ENCODE assay signal across 11 cellular contexts in the genomic region with DNA sequence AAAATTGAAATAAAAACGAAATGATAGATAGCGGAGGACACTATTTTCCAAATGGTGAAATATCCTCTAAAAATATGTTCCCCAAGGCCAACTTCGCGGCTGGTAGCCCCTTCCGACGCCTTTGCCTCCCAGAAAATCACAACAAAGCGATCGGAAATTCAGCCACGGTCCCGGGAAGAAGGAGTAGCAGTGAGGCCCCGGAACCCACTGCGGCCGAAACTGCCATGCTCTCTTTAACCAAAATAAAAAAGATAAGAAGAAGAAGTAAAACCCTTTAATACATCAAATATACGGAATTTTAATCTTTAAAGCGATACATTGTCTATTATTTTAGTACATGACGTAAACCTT. TPM values are rescaled to one million over a fixed set of nuclear protein-coding genes. Genes with fewer than 3 reads are reported as not detected.
DNase-seq lines count a peak whose midpoint lies in the region; ATAC-seq and TF ChIP-seq lines count a peak whose summit lies in the region.
"Had no signal": no experiment of that assay in that cellular context is flagged by ENCODE, and none has a peak within 500 bp of the region (broad histone marks: within the 10 kb centered on the region; RNA-seq: fewer than 3 reads in every experiment).

No MANE protein-coding gene starts in this region.

- H3K9me3 Mint-ChIP-seq in progenitor cell of endocrine pancreas (ENCODE audit: low read depth): no peaks in the 10 kb centered on the region
- no peaks in the 10 kb centered on the region for H3K9me3 Mint-ChIP-seq in activated CD4-positive, alpha-beta memory T cell treated with anti-CD3 and anti-CD28 coated beads, Interleukin-2, amount 10 ng/mL, durations not matched to agents 7 days and 5 days

- peak overlapping the region; percentile 96 for H3K27ac ChIP-seq in hepatocyte

- H3K36me3 ChIP-seq in hepatocyte (replicated peaks; ENCODE audit: insufficient read depth, low read depth): no peaks in the 10 kb centered on the region

- no peak overlapping the region for H2AFZ ChIP-seq in hepatocyte

- H3K4me3 Mint-ChIP-seq in progenitor cell of endocrine pancreas (ENCODE audit: low read depth): peak overlapping the region; percentile 97
- no peak overlapping the region for H3K4me3 Mint-ChIP-seq in activated CD4-positive, alpha-beta memory T cell treated with anti-CD3 and anti-CD28 coated beads, Interleukin-2, amount 10 ng/mL, durations not matched to agents 7 days and 5 days

- H3K9me3 ChIP-seq in hepatocyte (ENCODE audit: low read depth): no peaks in the 10 kb centered on the region

- peaks cover 30% of the 10 kb centered on the region for H4K20me1 ChIP-seq in hepatocyte (ENCODE audit: insufficient read depth, poor library complexity, severe bottlenecking)

- in situ Hi-C loops in astrocyte of the cerebellum (cut with HindIII; ENCODE audit: low sequenced_read_pairs): no loop called here

- H3K36me3 Mint-ChIP-seq in progenitor cell of endocrine pancreas (ENCODE audit: insufficient read depth): peaks cover 26% of the 10 kb centered on the region
- peaks cover 4% of the 10 kb centered on the region for H3K36me3 Mint-ChIP-seq in activated CD4-positive, alpha-beta memory T cell treated with anti-CD3 and anti-CD28 coated beads, Interleukin-2, amount 10 ng/mL, durations not matched to agents 7 days and 5 days (ENCODE audit: low read depth)

- DNase-seq in COLO668 (lab: John Stamatoyannopoulos, UW; ENCODE audit: unreplicated experiment): peak; percentile 19
- no peak for DNase-seq in astrocyte of the cerebellum (ENCODE audit: low read depth)
- no peak for DNase-seq in hepatocyte (ENCODE audit: low spot score)
- no peak for DNase-seq in progenitor cell of endocrine pancreas (ENCODE audit: low spot score, unreplicated experiment)
- DNase-seq in T-helper 1 cell: no peak
- no peak for DNase-seq in activated T-cell treated with anti-CD3 and anti-CD28 coated beads, Interleukin-2, amount 50 U/mL, for 48 hours
- no peak for DNase-seq in activated CD4-positive, alpha-beta memory T cell treated with anti-CD3 and anti-CD28 coated beads, Interleukin-2, amount 10 ng/mL, durations not matched to agents 7 days and 5 days
- DNase-seq: activated CD4-positive, CD25-positive, alpha-beta regulatory T cell treated with anti-CD3 and anti-CD28 coated beads, Interleukin-2, amount 50 U/mL, for 72 hours; COR-L47; stimulated activated CD4-positive, alpha-beta T cell treated with anti-CD3 and anti-CD28 coated beads, Interleukin-4, amount 100 ng/mL, for 24 hours had no signal

- POLR2A ChIA-PET in activated CD4-positive, alpha-beta memory T cell treated with anti-CD3 and anti-CD28 coated beads, Interleukin-2, amount 10 ng/mL, durations not matched to agents 7 days and 5 days (lab: Charles Lee): no interaction called here

- peaks cover 41% of the 10 kb centered on the region for H3K27me3 Mint-ChIP-seq in progenitor cell of endocrine pancreas
- H3K27me3 Mint-ChIP-seq in activated CD4-positive, alpha-beta memory T cell treated with anti-CD3 and anti-CD28 coated beads, Interleukin-2, amount 10 ng/mL, durations not matched to agents 7 days and 5 days: peaks cover 52% of the 10 kb centered on the region

- peak overlapping the region; percentile 100 for H3K4me3 ChIP-seq in astrocyte of the cerebellum (ENCODE audit: low read depth, low read length)
- peak overlapping the region; percentile 62 for H3K4me3 ChIP-seq in hepatocyte

- H3K4me1 ChIP-seq in hepatocyte (ENCODE audit: insufficient read depth): no peaks in the 10 kb centered on the region

- H3K9me2 ChIP-seq in hepatocyte (replicated peaks; ENCODE audit: insufficient read depth): no peaks in the 10 kb centered on the region

- no peaks in the 10 kb centered on the region for H3K27me3 ChIP-seq in hepatocyte

- H3K4me2 ChIP-seq in hepatocyte: peak overlapping the region; percentile 97

- no peak for ATAC-seq in HG02973 (IDR thresholded peaks at IDR 0.05; ENCODE audit: unreplicated experiment)

- H3K27ac Mint-ChIP-seq in progenitor cell of endocrine pancreas: peak overlapping the region; percentile 75
- no peak overlapping the region for H3K27ac Mint-ChIP-seq in activated CD4-positive, alpha-beta memory T cell treated with anti-CD3 and anti-CD28 coated beads, Interleukin-2, amount 10 ng/mL, durations not matched to agents 7 days and 5 days

- peaks cover 12% of the 10 kb centered on the region for H3K4me1 Mint-ChIP-seq in progenitor cell of endocrine pancreas (ENCODE audit: low read depth)
- peaks cover 21% of the 10 kb centered on the region for H3K4me1 Mint-ChIP-seq in activated CD4-positive, alpha-beta memory T cell treated with anti-CD3 and anti-CD28 coated beads, Interleukin-2, amount 10 ng/mL, durations not matched to agents 7 days and 5 days

- 27% methylated on average over 16 of the region's 16 CpGs for WGBS in hepatocyte (ENCODE audit: low lambda C conversion rate, missing lambda C conversion rate)

- peaks cover 63% of the 10 kb centered on the region for H3K79me2 ChIP-seq in hepatocyte

- CTCF ChIA-PET in activated CD4-positive, alpha-beta memory T cell treated with anti-CD3 and anti-CD28 coated beads, Interleukin-2, amount 10 ng/mL, durations not matched to agents 7 days and 5 days (lab: Charles Lee): no interaction called here

- TF ChIP-seq CTCF in astrocyte of the cerebellum (IDR thresholded peaks at IDR 0.05; ENCODE audit: low read depth, low read length, missing control alignments) (no peak), hepatocyte (IDR thresholded peaks at IDR 0.05; ENCODE audit: poor library complexity) (no peak), progenitor cell of endocrine pancreas (IDR thresholded peaks at IDR 0.05; ENCODE audit: unreplicated experiment) (no peak)

RNA-seq across cellular contexts. Expression of gene ZNF503, which starts 4.0 kb away (rescaled TPM):
- 17.6 and 19.6 TPM in 2 replicates for total RNA-seq in hepatocyte
- 11.5 and 14.1 TPM in 2 replicates for polyA plus RNA-seq in hepatocyte
- 31.7 and 33.7 TPM in 2 replicates for total RNA-seq in progenitor cell of endocrine pancreas
- under 1 TPM; 0.23 to 0.35 TPM for total RNA-seq in activated CD4-positive, alpha-beta memory T cell treated with anti-CD3 and anti-CD28 coated beads, Interleukin-2, amount 10 ng/mL, durations not matched to agents 7 days and 5 days

RNA-seq across cellular contexts. Expression of gene LRMDA, which starts 33.9 kb away (rescaled TPM):
- 5.6 and 6.8 TPM in 2 replicates for total RNA-seq in hepatocyte
- polyA plus RNA-seq in hepatocyte: 8.3 and 15.7 TPM in 2 replicates
- total RNA-seq in progenitor cell of endocrine pancreas: 6.5 and 9.7 TPM in 2 replicates
- total RNA-seq in activated CD4-positive, alpha-beta memory T cell treated with anti-CD3 and anti-CD28 coated beads, Interleukin-2, amount 10 ng/mL, durations not matched to agents 7 days and 5 days: not detected

Comparison
In these comparisons a context has a peak if more than half of its experiments do, and no peak if none do; other contexts are left out.
1. RNA of gene ZNF503, which starts 4.0 kb away (total RNA-seq): 31.7 to 33.7 TPM in progenitor cell of endocrine pancreas and 17.6 to 19.6 TPM in hepatocyte; 0.23 to 0.35 TPM in activated CD4-positive, alpha-beta memory T cell treated with anti-CD3 and anti-CD28 coated beads, Interleukin-2, amount 10 ng/mL, durations not matched to agents 7 days and 5 days; every median in the first group is over 10 times any median in the second.